ENCODE assay signal across 10 cellular contexts in the genomic region with DNA sequence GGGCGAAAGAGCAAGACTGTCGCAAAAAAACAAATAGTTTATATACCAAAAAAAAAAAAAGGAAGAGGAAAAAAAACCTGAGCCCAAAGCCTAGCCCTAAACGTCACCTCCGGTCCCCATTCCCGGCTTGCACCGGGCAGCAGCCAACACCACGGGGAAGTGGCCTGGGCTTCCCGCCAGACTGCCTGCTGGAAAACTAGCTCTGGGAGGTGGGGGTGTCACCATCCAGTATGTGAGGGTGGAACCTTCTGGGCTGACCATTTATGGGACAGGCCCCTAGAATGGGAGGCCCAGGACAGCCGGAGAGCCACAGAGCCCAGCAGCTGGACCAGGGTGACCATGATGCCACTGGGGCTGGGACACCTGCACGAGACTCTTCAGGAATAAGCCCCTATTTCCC. TPM values are rescaled to one million over a fixed set of nuclear protein-coding genes. Genes with fewer than 3 reads are reported as not detected.
A peak's percentile ranks its signal among the peaks of the same experiment; 100 is the strongest.
DNase-seq lines count a peak whose midpoint lies in the region; ATAC-seq and TF ChIP-seq lines count a peak whose summit lies in the region.
"Had no signal": no experiment of that assay in that cellular context is flagged by ENCODE, and none has a peak within 500 bp of the region (broad histone marks: within the 10 kb centered on the region; RNA-seq: fewer than 3 reads in every experiment).

No MANE protein-coding gene starts in this region.

- POLR2A ChIA-PET in HEK293 (lab: Yijun Ruan, JAX) = interaction anchor here (0.7 kb wide), 1 partner anchor 105 kb away, joined by 5 read pairs; no protein-coding TSS in a partner anchor

- TF ChIP-seq CTCF in HEK293 (tag by site-specific recombination; IDR thresholded peaks at IDR 0.05) (no peak), colonic mucosa (IDR thresholded peaks at IDR 0.05) (no peak), glutamatergic neuron (IDR thresholded peaks at IDR 0.05; ENCODE audit: partially characterized antibody, unreplicated experiment) (no peak)

- H3K36me3 ChIP-seq in HEK293 (ENCODE audit: control insufficient read depth in 2 of 2, insufficient read depth in 1 of 2, low read length in 2 of 2) (no peaks in the 10 kb centered on the region), colonic mucosa (no peaks in the 10 kb centered on the region)

- H3K9me3 ChIP-seq in HEK293 (ENCODE audit: control insufficient read depth, insufficient read depth, low read depth, low read length) (no peaks in the 10 kb centered on the region), colonic mucosa (no peaks in the 10 kb centered on the region)

- ATAC-seq in left lobe of liver = peak; percentile 75
- ATAC-seq in stimulated activated naive B cell treated with anti-CD40 and anti-IgM and Interleukin-4, amounts not matched to agents 10 μg/mL and 1 μg/mL and 100 μg/mL, for 72 hours (replicated peaks) = no peak

- H3K4me3 Mint-ChIP-seq in stimulated activated naive B cell treated with anti-CD40 and anti-IgM and Interleukin-4, amounts not matched to agents 10 μg/mL and 1 μg/mL and 100 μg/mL, for 72 hours = no peak overlapping the region
- H3K4me3 Mint-ChIP-seq in glutamatergic neuron (ENCODE audit: unreplicated experiment) = no peak overlapping the region

- no peaks in the 10 kb centered on the region for H3K4me1 ChIP-seq in HEK293 (ENCODE audit: control insufficient read depth, insufficient read depth, low read length)
- peaks cover 17% of the 10 kb centered on the region for H3K4me1 ChIP-seq in colonic mucosa

- H3K27me3 Mint-ChIP-seq in stimulated activated naive B cell treated with anti-CD40 and anti-IgM and Interleukin-4, amounts not matched to agents 10 μg/mL and 1 μg/mL and 100 μg/mL, for 72 hours = no peaks in the 10 kb centered on the region
- H3K27me3 Mint-ChIP-seq in glutamatergic neuron (ENCODE audit: unreplicated experiment) = peaks cover 3% of the 10 kb centered on the region

- no peaks in the 10 kb centered on the region for H3K27me3 ChIP-seq in colonic mucosa

- H3K9ac ChIP-seq in colonic mucosa (ENCODE audit: low read depth in 2 of 2, low read length in 2 of 2) = no peak overlapping the region

- no peaks in the 10 kb centered on the region for H3K9me3 Mint-ChIP-seq in stimulated activated naive B cell treated with anti-CD40 and anti-IgM and Interleukin-4, amounts not matched to agents 10 μg/mL and 1 μg/mL and 100 μg/mL, for 72 hours
- no peaks in the 10 kb centered on the region for H3K9me3 Mint-ChIP-seq in glutamatergic neuron (ENCODE audit: unreplicated experiment)

- peaks cover 31 to 42% of the 10 kb centered on the region in 2 donors for H3K4me1 Mint-ChIP-seq in stimulated activated naive B cell treated with anti-CD40 and anti-IgM and Interleukin-4, amounts not matched to agents 10 μg/mL and 1 μg/mL and 100 μg/mL, for 72 hours
- no peaks in the 10 kb centered on the region for H3K4me1 Mint-ChIP-seq in glutamatergic neuron (ENCODE audit: low read depth, unreplicated experiment)

- peak; percentile 82 for DNase-seq in colonic mucosa
- DNase-seq in left lobe of liver (ENCODE audit: low spot score) = peak; percentile 98
- no peak for DNase-seq in stimulated activated naive B cell treated with anti-CD40 and anti-IgM and Interleukin-4, amounts not matched to agents 10 μg/mL and 1 μg/mL and 100 μg/mL, for 72 hours
- no peak for DNase-seq in stimulated activated CD4-positive, alpha-beta T cell treated with anti-CD3 and anti-CD28 coated beads, Interleukin-2, amount 100 ng/mL, for 48 hours
- no peak for DNase-seq in ecto neural progenitor cell (ENCODE audit: low spot score)
- DNase-seq in glutamatergic neuron = no peak
- no peak for DNase-seq in RPMI8226
- DNase-seq: activated effector memory CD4-positive, alpha-beta T cell treated with Interleukin-2 at 50 U/mL for 16 hours; stimulated activated CD4-positive, alpha-beta T cell treated with anti-CD3 and anti-CD28 coated beads, Interleukin-4, amount 100 ng/mL, for 4 hours had no signal

- no peaks in the 10 kb centered on the region for H3K36me3 Mint-ChIP-seq in stimulated activated naive B cell treated with anti-CD40 and anti-IgM and Interleukin-4, amounts not matched to agents 10 μg/mL and 1 μg/mL and 100 μg/mL, for 72 hours
- no peaks in the 10 kb centered on the region for H3K36me3 Mint-ChIP-seq in glutamatergic neuron (ENCODE audit: unreplicated experiment)

- no peak overlapping the region for H3K4me3 ChIP-seq in HEK293 (ENCODE audit: low read depth, low read length)
- no peak overlapping the region for H3K4me3 ChIP-seq in colonic mucosa

- CTCF ChIA-PET in HEK293 (lab: Yijun Ruan, JAX) = interaction anchor here (0.7 kb wide), 1 partner anchor 62 kb away, joined by 3 read pairs; no protein-coding TSS in a partner anchor

- intact Hi-C loops in colonic mucosa (cut with DNase I) = no loop called here

- H3K27ac ChIP-seq in HEK293 (ENCODE audit: extremely low read depth, low read depth, low read length) = no peak overlapping the region
- peak overlapping the region; percentile 49 for H3K27ac ChIP-seq in colonic mucosa

- H3K27ac Mint-ChIP-seq in stimulated activated naive B cell treated with anti-CD40 and anti-IgM and Interleukin-4, amounts not matched to agents 10 μg/mL and 1 μg/mL and 100 μg/mL, for 72 hours = peak overlapping the region; percentile 79
- H3K27ac Mint-ChIP-seq in glutamatergic neuron (ENCODE audit: unreplicated experiment) = no peak overlapping the region

TF ChIP-seq in HEK293, 187 proteins besides CTCF, POLR2A, EP300 and RAD21:
- TF ChIP-seq ZNF510 (tag by site-specific recombination; IDR thresholded peaks at IDR 0.05; ENCODE audit: insufficient replicate concordance) = no peak
- 0 out of 2 replicates have a peak, but pooled peaks have one; percentile 24 for TF ChIP-seq ZNF335 (tag by site-specific recombination; conservative IDR thresholded peaks at IDR 0.05)
- TF ChIP-seq, protein P1, sequence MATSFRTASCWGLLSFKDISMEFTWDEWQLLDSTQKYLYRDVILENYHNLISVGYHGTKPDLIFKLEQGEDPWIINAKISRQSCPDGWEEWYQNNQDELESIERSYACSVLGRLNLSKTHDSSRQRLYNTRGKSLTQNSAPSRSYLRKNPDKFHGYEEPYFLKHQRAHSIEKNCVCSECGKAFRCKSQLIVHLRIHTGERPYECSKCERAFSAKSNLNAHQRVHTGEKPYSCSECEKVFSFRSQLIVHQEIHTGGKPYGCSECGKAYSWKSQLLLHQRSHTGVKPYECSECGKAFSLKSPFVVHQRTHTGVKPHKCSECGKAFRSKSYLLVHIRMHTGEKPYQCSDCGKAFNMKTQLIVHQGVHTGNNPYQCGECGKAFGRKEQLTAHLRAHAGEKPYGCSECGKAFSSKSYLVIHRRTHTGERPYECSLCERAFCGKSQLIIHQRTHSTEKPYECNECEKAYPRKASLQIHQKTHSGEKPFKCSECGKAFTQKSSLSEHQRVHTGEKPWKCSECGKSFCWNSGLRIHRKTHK (tag by site-specific recombination; IDR thresholded peaks at IDR 0.05) = no peak

RNA-seq across cellular contexts. Expression of a gene that starts 37.3 kb away (rescaled TPM):
- total RNA-seq in colonic mucosa (1 to 10 TPM in 1 of 2 donors, under 1 TPM in 1; 0.53 to 1.1 TPM), left lobe of liver (0.25 TPM), glutamatergic neuron (ENCODE audit: unreplicated experiment) (not detected)

RNA-seq across cellular contexts. Expression of a gene that starts 41.4 kb away (rescaled TPM):
- total RNA-seq in colonic mucosa (10 to 100 TPM; 15.8 to 16.4 TPM), left lobe of liver (6.3 TPM), glutamatergic neuron (ENCODE audit: unreplicated experiment) (4.0 TPM)

RNA-seq across cellular contexts. Expression of a gene that starts 48.2 kb away (rescaled TPM):
- total RNA-seq in colonic mucosa = 10 to 100 TPM; 24.3 to 30.9 TPM
- total RNA-seq in left lobe of liver = 18.4 TPM
- total RNA-seq in glutamatergic neuron (ENCODE audit: unreplicated experiment) = 16.6 TPM

Comparison
In these comparisons a context has a peak if more than half of its experiments do, and no peak if none do; other contexts are left out.
1. DNase-seq: peak in colonic mucosa (single experiment) and left lobe of liver (single experiment); none in stimulated activated naive B cell treated with anti-CD40 and anti-IgM and Interleukin-4, amounts not matched to agents 10 μg/mL and 1 μg/mL and 100 μg/mL, for 72 hours (single experiment), stimulated activated CD4-positive, alpha-beta T cell treated with anti-CD3 and anti-CD28 coated beads, Interleukin-2, amount 100 ng/mL, for 48 hours (0 of 2), ecto neural progenitor cell (single experiment), glutamatergic neuron (single experiment) and RPMI8226 (single experiment).